ENCODE assay signal across 11 cellular contexts in the genomic region with DNA sequence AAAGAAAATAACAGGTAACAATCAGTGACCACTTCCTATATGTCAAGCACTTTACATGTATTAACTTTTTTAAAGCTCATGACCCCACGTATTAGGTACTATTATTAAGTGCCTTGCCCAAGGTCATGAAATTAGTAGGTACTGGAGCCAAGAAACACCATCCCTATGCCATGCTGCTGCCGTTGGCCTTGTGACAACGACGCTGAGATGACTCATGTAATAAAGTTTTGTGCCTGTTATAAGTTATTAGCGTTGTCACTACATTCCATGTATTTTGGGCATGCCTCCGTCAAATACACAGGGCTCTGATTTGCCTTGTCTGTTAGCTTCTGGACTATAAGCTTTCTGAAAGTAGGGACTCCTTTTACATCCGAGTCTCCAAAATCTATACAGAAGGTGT. TPM values are rescaled to one million over a fixed set of nuclear protein-coding genes. Genes with fewer than 3 reads are reported as not detected.
DNase-seq lines count a peak whose midpoint lies in the region; ATAC-seq and TF ChIP-seq lines count a peak whose summit lies in the region.
"Had no signal": no experiment of that assay in that cellular context is flagged by ENCODE, and none has a peak within 500 bp of the region (broad histone marks: within the 10 kb centered on the region; RNA-seq: fewer than 3 reads in every experiment).

No MANE protein-coding gene starts in this region.

- H3K36me3 Mint-ChIP-seq in activated CD4-positive, alpha-beta T cell treated with anti-CD3 and anti-CD28 coated beads, Interleukin-2, amount 10 ng/mL, durations not matched to agents 24 days and 14 days (ENCODE audit: low read depth) = no peaks in the 10 kb centered on the region
- no peaks in the 10 kb centered on the region for H3K36me3 Mint-ChIP-seq in activated CD8-positive, alpha-beta T cell treated with anti-CD3 and anti-CD28 coated beads, Interleukin-2, amount 10 ng/mL, durations not matched to agents 7 days and 5 days (ENCODE audit: low read depth)

- peaks cover 22% of the 10 kb centered on the region for H3K4me1 Mint-ChIP-seq in activated CD4-positive, alpha-beta T cell treated with anti-CD3 and anti-CD28 coated beads, Interleukin-2, amount 10 ng/mL, durations not matched to agents 24 days and 14 days
- H3K4me1 Mint-ChIP-seq in activated CD8-positive, alpha-beta T cell treated with anti-CD3 and anti-CD28 coated beads, Interleukin-2, amount 10 ng/mL, durations not matched to agents 7 days and 5 days (ENCODE audit: low read depth) = peaks cover 15% of the 10 kb centered on the region

- no peak overlapping the region for H3K27ac Mint-ChIP-seq in activated CD4-positive, alpha-beta T cell treated with anti-CD3 and anti-CD28 coated beads, Interleukin-2, amount 10 ng/mL, durations not matched to agents 24 days and 14 days
- no peak overlapping the region for H3K27ac Mint-ChIP-seq in activated CD8-positive, alpha-beta T cell treated with anti-CD3 and anti-CD28 coated beads, Interleukin-2, amount 10 ng/mL, durations not matched to agents 7 days and 5 days

- H3K9ac ChIP-seq in stomach smooth muscle (ENCODE audit: low read length in 2 of 2) = no peak overlapping the region

- H3K27ac ChIP-seq in stomach smooth muscle (ENCODE audit: low read length) = no peak overlapping the region
- peak overlapping the region in 1 of 2 donors; percentile 89 for H3K27ac ChIP-seq in right atrium auricular region

- H3K9me3 Mint-ChIP-seq in activated CD4-positive, alpha-beta T cell treated with anti-CD3 and anti-CD28 coated beads, Interleukin-2, amount 10 ng/mL, durations not matched to agents 24 days and 14 days = no peaks in the 10 kb centered on the region
- no peaks in the 10 kb centered on the region for H3K9me3 Mint-ChIP-seq in activated CD8-positive, alpha-beta T cell treated with anti-CD3 and anti-CD28 coated beads, Interleukin-2, amount 10 ng/mL, durations not matched to agents 7 days and 5 days (ENCODE audit: insufficient read depth)

- DNase-seq in activated CD4-positive, alpha-beta T cell treated with anti-CD3 and anti-CD28 coated beads, Interleukin-2, amount 10 ng/mL, durations not matched to agents 24 days and 14 days = no peak
- DNase-seq in activated CD4-positive, alpha-beta T cell treated with anti-CD3 and anti-CD28 coated beads, Interleukin-2, amount 50 U/mL, for 1 hour = no peak
- DNase-seq in activated CD8-positive, alpha-beta T cell treated with anti-CD3 and anti-CD28 coated beads, Interleukin-2, amount 10 ng/mL, durations not matched to agents 7 days and 5 days = no peak
- DNase-seq in fibroblast of mammary gland (ENCODE audit: low read depth) (peak; percentile 19), NCI-H82 (lab: John Stamatoyannopoulos, UW) (no peak), right atrium auricular region (ENCODE audit: low spot score) (no peak)
- DNase-seq in NK-92 treated with Interleukin-12 subunit alpha and Interleukin-12 subunit beta, amount 100 ng/mL, for 24 hours (lab: John Stamatoyannopoulos, UW) = no peak
- DNase-seq: activated naive CD4-positive, alpha-beta T cell; trophoblast cell had no signal

- TF ChIP-seq CTCF in fibroblast of mammary gland (conservative IDR thresholded peaks at IDR 0.05; ENCODE audit: control insufficient read depth, insufficient read depth, low read depth, low read length) (no peak), right atrium auricular region (IDR thresholded peaks at IDR 0.05) (no peak)

- ATAC-seq in activated CD8-positive, alpha-beta T cell treated with anti-CD3 and anti-CD28 coated beads, Interleukin-2, amount 10 ng/mL, durations not matched to agents 7 days and 5 days = no peak

- peaks cover 16% of the 10 kb centered on the region for H3K4me1 ChIP-seq in stomach smooth muscle (ENCODE audit: control insufficient read depth, insufficient read depth, low read length)
- peaks cover 0 to 38% of the 10 kb centered on the region in 2 donors for H3K4me1 ChIP-seq in right atrium auricular region

- H3K36me3 ChIP-seq in stomach smooth muscle (ENCODE audit: control insufficient read depth in 2 of 2, insufficient read depth in 2 of 2, low read length in 2 of 2) (no peaks in the 10 kb centered on the region), right atrium auricular region (no peaks in the 10 kb centered on the region)

- CTCF ChIA-PET in activated CD8-positive, alpha-beta T cell treated with anti-CD3 and anti-CD28 coated beads, Interleukin-2, amount 10 ng/mL, durations not matched to agents 7 days and 5 days (lab: Charles Lee) = interaction anchor here (0.9 to 1.5 kb wide), 4 partner anchors 10 to 333 kb away, joined by 3 to 4 read pairs (median 3); no protein-coding TSS in a partner anchor

- H3K4me3 ChIP-seq in fibroblast of mammary gland (ENCODE audit: control insufficient read depth, low read depth, low read length) = no peak overlapping the region
- H3K4me3 ChIP-seq in stomach smooth muscle (ENCODE audit: low read length in 2 of 2) = peak overlapping the region; percentile 26 to 96
- no peak overlapping the region for H3K4me3 ChIP-seq in right atrium auricular region
- H3K4me3 ChIP-seq: lung had no signal

- H3K27me3 ChIP-seq in stomach smooth muscle (ENCODE audit: control insufficient read depth in 1 of 2, insufficient read depth in 2 of 2, low read length in 2 of 2) = no peaks in the 10 kb centered on the region
- no peaks in the 10 kb centered on the region for H3K27me3 ChIP-seq in right atrium auricular region

- no peaks in the 10 kb centered on the region for H3K9me3 ChIP-seq in stomach smooth muscle (ENCODE audit: control insufficient read depth in 2 of 2, low read length in 2 of 2)
- H3K9me3 ChIP-seq in right atrium auricular region = no peaks in the 10 kb centered on the region

- intact Hi-C loops in activated CD4-positive, alpha-beta T cell treated with anti-CD3 and anti-CD28 coated beads, Interleukin-2, amount 10 ng/mL, durations not matched to agents 24 days and 14 days (cut with micrococcal nuclease) = loop anchor here (10.0 kb wide), 1 partner anchor 186 kb away; no protein-coding TSS in a partner anchor

- peak overlapping the region; percentile 85 for H3K4me3 Mint-ChIP-seq in activated CD4-positive, alpha-beta T cell treated with anti-CD3 and anti-CD28 coated beads, Interleukin-2, amount 10 ng/mL, durations not matched to agents 24 days and 14 days
- peak overlapping the region; percentile 70 for H3K4me3 Mint-ChIP-seq in activated CD8-positive, alpha-beta T cell treated with anti-CD3 and anti-CD28 coated beads, Interleukin-2, amount 10 ng/mL, durations not matched to agents 7 days and 5 days

- POLR2A ChIA-PET in activated CD8-positive, alpha-beta T cell treated with anti-CD3 and anti-CD28 coated beads, Interleukin-2, amount 10 ng/mL, durations not matched to agents 7 days and 5 days (lab: Charles Lee) = no interaction called here

- H3K27me3 Mint-ChIP-seq in activated CD4-positive, alpha-beta T cell treated with anti-CD3 and anti-CD28 coated beads, Interleukin-2, amount 10 ng/mL, durations not matched to agents 24 days and 14 days = no peaks in the 10 kb centered on the region
- H3K27me3 Mint-ChIP-seq in activated CD8-positive, alpha-beta T cell treated with anti-CD3 and anti-CD28 coated beads, Interleukin-2, amount 10 ng/mL, durations not matched to agents 7 days and 5 days (ENCODE audit: low read depth) = peaks cover 2% of the 10 kb centered on the region

RNA-seq across cellular contexts. Expression of a gene that starts 1.4 kb away (rescaled TPM):
- total RNA-seq in activated CD4-positive, alpha-beta T cell treated with anti-CD3 and anti-CD28 coated beads, Interleukin-2, amount 10 ng/mL, durations not matched to agents 24 days and 14 days = 8.5 and 10.9 TPM in 2 replicates
- 1 to 10 TPM; 8.4 to 9.6 TPM for total RNA-seq in activated CD8-positive, alpha-beta T cell treated with anti-CD3 and anti-CD28 coated beads, Interleukin-2, amount 10 ng/mL, durations not matched to agents 7 days and 5 days
- 10 to 100 TPM; 28.6 to 49.6 TPM for total RNA-seq in right atrium auricular region

RNA-seq across cellular contexts. Expression of a gene that starts 46.4 kb away (rescaled TPM):
- not detected in 2 replicates for total RNA-seq in activated CD4-positive, alpha-beta T cell treated with anti-CD3 and anti-CD28 coated beads, Interleukin-2, amount 10 ng/mL, durations not matched to agents 24 days and 14 days
- total RNA-seq in activated CD8-positive, alpha-beta T cell treated with anti-CD3 and anti-CD28 coated beads, Interleukin-2, amount 10 ng/mL, durations not matched to agents 7 days and 5 days = not detected
- not detected for total RNA-seq in right atrium auricular region
- total RNA-seq: lung had no signal

Comparison
In these comparisons a context has a peak if more than half of its experiments do, and no peak if none do; other contexts are left out.
1. H3K4me3 ChIP-seq: peak in stomach smooth muscle (2 of 2); none in fibroblast of mammary gland (single experiment) and right atrium auricular region (0 of 2).